Comparison of ENCODE assay signal across 25 cellular contexts in the genomic region with DNA sequence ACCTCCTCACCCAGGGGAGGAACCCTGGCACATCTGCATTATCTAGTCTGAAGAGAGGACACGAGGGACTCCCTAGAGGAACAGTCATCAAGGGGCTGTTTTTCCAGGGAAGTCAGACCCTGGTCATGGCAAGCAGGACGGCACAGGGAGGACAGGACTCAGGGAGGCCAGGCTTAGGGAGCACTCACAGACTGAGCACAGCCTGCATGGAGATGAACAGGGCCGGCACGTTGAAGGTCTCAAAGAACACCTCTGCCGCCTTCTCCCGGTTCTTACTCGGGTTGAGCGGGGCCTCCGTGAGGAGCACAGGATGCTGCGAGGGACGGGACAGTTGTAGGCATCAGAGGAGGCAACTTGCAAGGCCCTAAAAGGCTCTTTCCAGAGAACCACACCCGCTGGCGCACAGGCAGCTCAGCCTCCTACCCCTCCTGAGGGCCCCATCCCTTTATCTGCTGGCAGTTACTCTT. TPM values are rescaled to one million over a fixed set of nuclear protein-coding genes. Genes with fewer than 3 reads are reported as not detected.
DNase-seq lines count a peak whose midpoint lies in the region; ATAC-seq, FAIRE-seq and TF ChIP-seq lines count a peak whose summit lies in the region.
"Had no signal": no experiment of that assay in that cellular context is flagged by ENCODE, and none has a peak within 500 bp of the region (broad histone marks: within the 10 kb centered on the region; RNA-seq: fewer than 3 reads in every experiment).

No MANE protein-coding gene starts in this region.

- H3K79me2 ChIP-seq in K562 (ENCODE audit: control insufficient read depth, insufficient read depth, low read length): peaks cover 38% of the 10 kb centered on the region

- peak overlapping the region; percentile 19 to 44 for H3K27ac Mint-ChIP-seq in activated naive CD4-positive, alpha-beta T cell treated with anti-CD3 and anti-CD28 coated beads, Interleukin-2, amount 50 U/mL, for 72 hours
- H3K27ac Mint-ChIP-seq: B cell; CD8-positive, alpha-beta memory T cell had no signal

- DNase-seq in activated naive CD4-positive, alpha-beta T cell treated with anti-CD3 and anti-CD28 coated beads, Interleukin-2, amount 50 U/mL, for 72 hours (ENCODE audit: low spot score in 2 of 2): no peak
- no peak for DNase-seq in activated naive CD4-positive, alpha-beta T cell treated with Interleukin-2 at 50 U/mL for 16 hours
- DNase-seq in K562 (ENCODE audit: extremely low read depth in 1 of 4, low spot score in 3 of 4) (no peak), SW 1271 (lab: John Stamatoyannopoulos, UW) (no peak)
- DNase-seq: Calu3; CD8-positive, alpha-beta memory T cell; DMS79 treated with DMSO at 0.1 percent for 48 hours; GF-D8; GOT3; HCEC 1CT; IMR-90; MM.1S; NCI-H2029; NCI-H446 treated with DMSO at 0.1 percent for 48 hours; NCI-H526; NCI-H82; NK-92 treated with Interleukin-12 subunit alpha and Interleukin-12 subunit beta, amount 100 ng/mL, for 24 hours had no signal

- no peak for TF ChIP-seq RAD21 in K562 (CRISPR knock-in tag; conservative IDR thresholded peaks at IDR 0.05 in 1 of 2, IDR thresholded peaks at IDR 0.05 in 1 of 2)

- no peaks in the 10 kb centered on the region for H3K9me3 Mint-ChIP-seq in activated naive CD4-positive, alpha-beta T cell treated with anti-CD3 and anti-CD28 coated beads, Interleukin-2, amount 50 U/mL, for 72 hours
- H3K9me3 Mint-ChIP-seq: CD8-positive, alpha-beta memory T cell had no signal

- H2AFZ ChIP-seq in K562 (ENCODE audit: low read depth, low read length): no peak overlapping the region
- H2AFZ ChIP-seq: PC-9 had no signal

- H3K4me3 ChIP-seq in K562: no peak overlapping the region
- H3K4me3 ChIP-seq: PC-9, SJSA1 had no signal

- peaks cover 15 to 65% of the 10 kb centered on the region in 2 experiments; a peak in 4 of 5 replicates for H3K4me1 ChIP-seq in K562 (replicated peaks in 1 of 2; ENCODE audit: control insufficient read depth in 2 of 2, insufficient read depth in 2 of 2, low read length in 2 of 2)

- no peak overlapping the region for H3K27ac ChIP-seq in K562 (ENCODE audit: extremely low read depth, low read depth, low read length)
- H3K27ac ChIP-seq: C4-2B, KMS-11, PC-9, SJSA1 had no signal

- peaks cover 5 to 47% of the 10 kb centered on the region in 2 donors for H3K36me3 Mint-ChIP-seq in activated naive CD4-positive, alpha-beta T cell treated with anti-CD3 and anti-CD28 coated beads, Interleukin-2, amount 50 U/mL, for 72 hours

- no peak for FAIRE-seq in K562 (lab: Jason Lieb, UNC)
- FAIRE-seq: GM12892 had no signal

- H3K9me1 ChIP-seq in K562 (ENCODE audit: control insufficient read depth, insufficient read depth, low read length): peaks cover 5% of the 10 kb centered on the region

- no peak for ATAC-seq in activated naive CD4-positive, alpha-beta T cell treated with anti-CD3 and anti-CD28 coated beads, Interleukin-2, amount 50 U/mL, for 72 hours
- ATAC-seq in K562 (no peak), HG02588 (IDR thresholded peaks at IDR 0.05; ENCODE audit: unreplicated experiment) (no peak)
- ATAC-seq: Right ventricle myocardium inferior had no signal

- intact Hi-C loops in K562 (cut with micrococcal nuclease): no loop called here

- H4K20me1 ChIP-seq in K562 (replicated peaks; ENCODE audit: control insufficient read depth, insufficient read depth, low read length): no peaks in the 10 kb centered on the region; the same call in 1 of the 2 replicates

- no peak overlapping the region for H3K4me2 ChIP-seq in K562 (ENCODE audit: insufficient read depth, low read length)
- H3K4me2 ChIP-seq: KMS-11, PC-9 had no signal

- no peaks in the 10 kb centered on the region for H3K27me3 ChIP-seq in K562 (ENCODE audit: control insufficient read depth in 2 of 2, insufficient read depth in 2 of 2, low read length in 2 of 2)
- H3K27me3 ChIP-seq: SJSA1 had no signal

- no TSS peak for BruUV-seq in K562 (replicated peaks; lab: Mats Ljungman, UMichigan)

- H3K36me3 ChIP-seq in K562 (ENCODE audit: control insufficient read depth, insufficient read depth, low read length): peaks cover 61% of the 10 kb centered on the region; the same call in 2 of the 3 replicates

- no peak overlapping the region for H3K9ac ChIP-seq in K562 (ENCODE audit: insufficient read depth in 1 of 2, low read depth in 2 of 2, low read length in 2 of 2)
- H3K9ac ChIP-seq: KMS-11 had no signal

- TF ChIP-seq POLR2A in K562 (conservative IDR thresholded peaks at IDR 0.05): no peak

- 89% methylated on average over 12 of the region's 13 CpGs for WGBS in K562 (ENCODE audit: insufficient coverage, low coverage, missing lambda C conversion rate)

- TF ChIP-seq EP300 in K562 (IDR thresholded peaks at IDR 0.05; ENCODE audit: low read length): no peak

- in situ Hi-C loops in K562 (cut with MboI): no loop called here

- TF ChIP-seq CTCF in K562 (IDR thresholded peaks at IDR 0.05 in 2 of 3, conservative IDR thresholded peaks at IDR 0.05 in 1 of 3; ENCODE audit: insufficient read depth in 2 of 3, low read depth in 1 of 3, low read length in 3 of 3): no peak

- H3K9me3 ChIP-seq in K562 (replicated peaks; ENCODE audit: control insufficient read depth, insufficient read depth, low read depth, low read length): no peaks in the 10 kb centered on the region
- H3K9me3 ChIP-seq: SJSA1 had no signal

- CTCF ChIA-PET in K562 (lab: Yijun Ruan, JAX; ENCODE audit: low intra/inter-chr PET ratio): no interaction called here

- POLR2A ChIA-PET in K562 (lab: Yijun Ruan, JAX): interaction anchor here (2.6 to 2.7 kb wide), 2 partner anchors 8 to 12 kb away, joined by 18 to 19 read pairs; a partner anchor contains a TSS

RNA-seq across cellular contexts. Expression of a gene that starts 5.1 kb away (rescaled TPM):
- 100 to 1,000 TPM in 1 of 2 donors, 10 to 100 TPM in 1; 77.0 to 124 TPM for total RNA-seq in activated naive CD4-positive, alpha-beta T cell treated with anti-CD3 and anti-CD28 coated beads, Interleukin-2, amount 50 U/mL, for 72 hours
- 58.6 and 187 TPM in 2 replicates for total RNA-seq in K562 (2011; cell fraction: chromatin; rRNA removed; ENCODE audit: low replicate concordance)
- total RNA-seq in K562 (2011; cell fraction: nucleolus; rRNA removed): 122 and 125 TPM in 2 replicates
- 80.8 and 84.3 TPM in 2 replicates for total RNA-seq in K562 (2011; cell fraction: nucleoplasm; rRNA removed)
- total RNA-seq in K562 (2014; rRNA removed) (22.1 and 27.9 TPM in 2 replicates), K562 (2014; rRNA removed; fragmentation: Illumina TruSeq; extraction: Trizol) (12.0 and 16.2 TPM in 2 replicates), K562 (2015; rRNA removed; fragmentation: Illumina TruSeq; extraction: Trizol) (26.4 and 26.7 TPM in 2 replicates), K562 (2021) (41.0 and 43.0 TPM in 2 replicates)
- polyA plus RNA-seq in K562 (2011; rRNA removed) (40.9 and 47.4 TPM in 2 replicates), K562 (2014; fragmentation: Illumina TruSeq; extraction: Trizol) (22.5 and 29.2 TPM in 2 replicates), K562 (2014; fragmentation: Nextera tagmentation; extraction: Ambion mirVana) (1 to 10 TPM in 1 of 2 experiments, under 1 TPM in 1; 0.49 to 2.3 TPM), K562 (2014; rRNA removed) (42.3 and 46.1 TPM in 2 replicates)
- 50.7 and 71.9 TPM in 2 replicates for polyA plus RNA-seq in K562 (2011; cell fraction: cytosol; rRNA removed)
- 306 and 320 TPM in 2 replicates for polyA plus RNA-seq in K562 (2011; cell fraction: nucleus; rRNA removed)
- polyA plus RNA-seq in K562 (2012): 37.9 and 120 TPM in 2 replicates
- polyA minus RNA-seq in K562 (2011; rRNA and poly(A)+ RNA removed): 16.2 and 25.4 TPM in 2 replicates
- polyA minus RNA-seq in K562 (2011; cell fraction: cytosol; rRNA and poly(A)+ RNA removed): 19.1 and 23.3 TPM in 2 replicates
- 68.1 and 83.7 TPM in 2 replicates for polyA minus RNA-seq in K562 (2011; cell fraction: nucleus; rRNA and poly(A)+ RNA removed)

RNA-seq across cellular contexts. Expression of a gene that starts 10.8 kb away (rescaled TPM):
- total RNA-seq in activated naive CD4-positive, alpha-beta T cell treated with anti-CD3 and anti-CD28 coated beads, Interleukin-2, amount 50 U/mL, for 72 hours: 10 to 100 TPM in 1 of 2 donors, 1 to 10 TPM in 1; 6.5 to 17.5 TPM
- 36.2 and 42.2 TPM in 2 replicates for total RNA-seq in K562 (2011; cell fraction: chromatin; rRNA removed; ENCODE audit: low replicate concordance)
- 17.0 and 25.8 TPM in 2 replicates for total RNA-seq in K562 (2011; cell fraction: nucleolus; rRNA removed)
- total RNA-seq in K562 (2011; cell fraction: nucleoplasm; rRNA removed): 19.2 and 23.9 TPM in 2 replicates
- total RNA-seq in K562 (2014; rRNA removed) (2.2 TPM in 2 replicates), K562 (2014; rRNA removed; fragmentation: Illumina TruSeq; extraction: Trizol) (3.6 and 5.0 TPM in 2 replicates), K562 (2015; rRNA removed; fragmentation: Illumina TruSeq; extraction: Trizol) (6.7 and 6.8 TPM in 2 replicates), K562 (2021) (4.0 and 4.5 TPM in 2 replicates)
- polyA plus RNA-seq in K562 (2011; rRNA removed) (6.1 and 7.1 TPM in 2 replicates), K562 (2014; fragmentation: Illumina TruSeq; extraction: Trizol) (3.4 and 4.0 TPM in 2 replicates), K562 (2014; fragmentation: Nextera tagmentation; extraction: Ambion mirVana) (1 to 10 TPM in 1 of 2 experiments, under 1 TPM in 1; 0.65 to 1.2 TPM), K562 (2014; rRNA removed) (4.2 and 6.0 TPM in 2 replicates)
- polyA plus RNA-seq in K562 (2011; cell fraction: cytosol; rRNA removed): 1.4 and 2.2 TPM in 2 replicates
- polyA plus RNA-seq in K562 (2011; cell fraction: nucleus; rRNA removed): 22.7 and 23.4 TPM in 2 replicates
- 5.3 and 10.9 TPM in 2 replicates for polyA plus RNA-seq in K562 (2012)
- polyA minus RNA-seq in K562 (2011; rRNA and poly(A)+ RNA removed): 11.2 and 14.2 TPM in 2 replicates
- polyA minus RNA-seq in K562 (2011; cell fraction: cytosol; rRNA and poly(A)+ RNA removed): 1.4 and 2.4 TPM in 2 replicates
- 9.6 and 20.2 TPM in 2 replicates for polyA minus RNA-seq in K562 (2011; cell fraction: nucleus; rRNA and poly(A)+ RNA removed)
- polyA plus RNA-seq: CD8-positive, alpha-beta memory T cell had no signal

RNA-seq across cellular contexts. Expression of a gene that starts 12.9 kb away (rescaled TPM):
- 100 to 1,000 TPM; 269 to 288 TPM for total RNA-seq in activated naive CD4-positive, alpha-beta T cell treated with anti-CD3 and anti-CD28 coated beads, Interleukin-2, amount 50 U/mL, for 72 hours
- total RNA-seq in K562 (2011; cell fraction: chromatin; rRNA removed; ENCODE audit: low replicate concordance): 55.0 and 69.6 TPM in 2 replicates
- total RNA-seq in K562 (2011; cell fraction: nucleolus; rRNA removed): 123 and 139 TPM in 2 replicates
- total RNA-seq in K562 (2011; cell fraction: nucleoplasm; rRNA removed): 112 and 121 TPM in 2 replicates
- total RNA-seq in K562 (2014; rRNA removed) (1,235 and 1,392 TPM in 2 replicates), K562 (2014; rRNA removed; fragmentation: Illumina TruSeq; extraction: Trizol) (182 and 199 TPM in 2 replicates), K562 (2015; rRNA removed; fragmentation: Illumina TruSeq; extraction: Trizol) (458 and 535 TPM in 2 replicates), K562 (2021) (536 and 603 TPM in 2 replicates)
- polyA plus RNA-seq in K562 (2011; rRNA removed) (535 and 582 TPM in 2 replicates), K562 (2014; fragmentation: Illumina TruSeq; extraction: Trizol) (154 and 281 TPM in 2 replicates), K562 (2014; fragmentation: Nextera tagmentation; extraction: Ambion mirVana) (100 to 1,000 TPM; 305 to 487 TPM), K562 (2014; rRNA removed) (1,304 and 1,424 TPM in 2 replicates)
- 717 and 760 TPM in 2 replicates for polyA plus RNA-seq in K562 (2011; cell fraction: cytosol; rRNA removed)
- polyA plus RNA-seq in K562 (2011; cell fraction: nucleus; rRNA removed): 365 and 570 TPM in 2 replicates
- polyA plus RNA-seq in K562 (2012): 526 and 547 TPM in 2 replicates
- 60.5 and 61.2 TPM in 2 replicates for polyA minus RNA-seq in K562 (2011; rRNA and poly(A)+ RNA removed)
- polyA minus RNA-seq in K562 (2011; cell fraction: cytosol; rRNA and poly(A)+ RNA removed): 88.6 and 115 TPM in 2 replicates
- 46.4 and 75.2 TPM in 2 replicates for polyA minus RNA-seq in K562 (2011; cell fraction: nucleus; rRNA and poly(A)+ RNA removed)

RNA-seq across cellular contexts. Expression of a gene that starts 54.7 kb away (rescaled TPM):
- total RNA-seq in activated naive CD4-positive, alpha-beta T cell treated with anti-CD3 and anti-CD28 coated beads, Interleukin-2, amount 50 U/mL, for 72 hours: 100 to 1,000 TPM; 164 to 235 TPM
- 0.58 and 3.1 TPM in 2 replicates for total RNA-seq in K562 (2011; cell fraction: chromatin; rRNA removed; ENCODE audit: low replicate concordance)
- 1.8 and 2.0 TPM in 2 replicates for total RNA-seq in K562 (2011; cell fraction: nucleolus; rRNA removed)
- 0.81 and 1.7 TPM in 2 replicates for total RNA-seq in K562 (2011; cell fraction: nucleoplasm; rRNA removed)
- 0.41 and 0.49 TPM in 2 replicates for total RNA-seq in K562 (2014; rRNA removed)
- 0.07 TPM in 1 of 2 replicates, not detected in the other for total RNA-seq in K562 (2014; rRNA removed; fragmentation: Illumina TruSeq; extraction: Trizol)
- 0.18 and 0.19 TPM in 2 replicates for total RNA-seq in K562 (2015; rRNA removed; fragmentation: Illumina TruSeq; extraction: Trizol)
- total RNA-seq in K562 (2021): 0.80 and 0.98 TPM in 2 replicates
- 0.35 and 0.39 TPM in 2 replicates for polyA plus RNA-seq in K562 (2011; rRNA removed)
- 0.18 and 0.63 TPM in 2 replicates for polyA plus RNA-seq in K562 (2011; cell fraction: cytosol; rRNA removed)
- polyA plus RNA-seq in K562 (2011; cell fraction: nucleus; rRNA removed): 2.9 and 5.1 TPM in 2 replicates
- polyA plus RNA-seq in K562 (2012): 0.76 and 3.9 TPM in 2 replicates
- polyA plus RNA-seq in K562 (2014; fragmentation: Illumina TruSeq; extraction: Trizol): 0.21 and 0.22 TPM in 2 replicates
- under 1 TPM in 1 of 2 experiments, not detected in 1; 0.06 TPM for polyA plus RNA-seq in K562 (2014; fragmentation: Nextera tagmentation; extraction: Ambion mirVana)
- 0.20 and 0.76 TPM in 2 replicates for polyA plus RNA-seq in K562 (2014; rRNA removed)
- 0.15 and 0.46 TPM in 2 replicates for polyA minus RNA-seq in K562 (2011; rRNA and poly(A)+ RNA removed)
- not detected in 2 replicates for polyA minus RNA-seq in K562 (2011; cell fraction: cytosol; rRNA and poly(A)+ RNA removed)
- 0.81 TPM in 1 of 2 replicates, not detected in the other for polyA minus RNA-seq in K562 (2011; cell fraction: nucleus; rRNA and poly(A)+ RNA removed)
- total RNA-seq: Calu3, PC-9, SJSA1 had no signal
